22 cellular contexts compared by ENCODE assay signal in the genomic region with DNA sequence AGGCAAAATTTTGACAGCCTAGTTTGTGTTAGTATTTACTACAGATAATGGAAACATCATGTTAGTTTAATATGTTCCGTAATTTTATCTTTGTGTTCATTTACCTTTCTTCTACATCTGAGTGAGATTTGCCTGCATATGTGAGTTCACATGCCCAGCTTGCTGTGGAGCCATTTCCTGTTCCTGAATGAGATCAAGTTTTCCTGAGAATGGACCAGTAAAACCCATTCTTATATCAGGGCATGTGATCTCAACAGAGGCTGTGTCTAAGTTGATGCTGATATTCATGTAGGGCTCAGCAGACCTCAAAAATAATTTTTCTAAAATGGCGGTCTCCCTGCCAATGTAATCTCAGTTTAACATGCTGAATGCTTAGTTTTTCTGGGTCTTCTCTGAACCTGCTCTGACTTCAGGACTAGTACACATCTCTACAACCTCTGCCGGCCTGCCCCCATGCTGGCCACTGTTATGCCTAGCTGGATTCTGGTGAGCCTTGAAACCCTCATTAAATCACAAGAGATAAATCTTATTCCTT. TPM values are rescaled to one million over a fixed set of nuclear protein-coding genes. Genes with fewer than 3 reads are reported as not detected.
DNase-seq lines count a peak whose midpoint lies in the region; ATAC-seq and TF ChIP-seq lines count a peak whose summit lies in the region.
"Had no signal": no experiment of that assay in that cellular context is flagged by ENCODE, and none has a peak within 500 bp of the region (broad histone marks: within the 10 kb centered on the region; RNA-seq: fewer than 3 reads in every experiment).

No MANE protein-coding gene starts in this region.

- no peaks in the 10 kb centered on the region for H3K27me3 ChIP-seq in RWPE2 (ENCODE audit: insufficient read depth, poor library complexity, severe bottlenecking)
- no peaks in the 10 kb centered on the region for H3K27me3 ChIP-seq in left lung
- no peaks in the 10 kb centered on the region for H3K27me3 ChIP-seq in H9 (ENCODE audit: insufficient read depth, low read length)
- H3K27me3 ChIP-seq: MG63 had no signal

- no peak overlapping the region for H3K14ac ChIP-seq in H9 (ENCODE audit: insufficient read depth, low read length)

- H4K20me1 ChIP-seq in H9 (ENCODE audit: control insufficient read depth, insufficient read depth, insufficient read length), result no peaks in the 10 kb centered on the region

- H4K91ac ChIP-seq in H9 (ENCODE audit: insufficient read length, low read depth, low read length), result no peak overlapping the region

- no peaks in the 10 kb centered on the region for H3K9me3 ChIP-seq in RWPE2 (ENCODE audit: severe bottlenecking)
- H3K9me3 ChIP-seq in left lung, result no peaks in the 10 kb centered on the region
- H3K9me3 ChIP-seq in H9 (ENCODE audit: control insufficient read depth, low read depth, low read length), result no peaks in the 10 kb centered on the region
- H3K9me3 ChIP-seq: lower lobe of right lung, MG63, prostate gland had no signal

- peaks cover 4% of the 10 kb centered on the region for H3K36me3 Mint-ChIP-seq in activated CD4-positive, alpha-beta T cell treated with anti-CD3 and anti-CD28 coated beads, Interleukin-2, amount 10 ng/mL, durations not matched to agents 24 days and 14 days (ENCODE audit: low read depth)
- no peaks in the 10 kb centered on the region for H3K36me3 Mint-ChIP-seq in type B pancreatic cell
- no peaks in the 10 kb centered on the region; a peak in 1 of 7 replicates for H3K36me3 Mint-ChIP-seq in H9 (ENCODE audit: insufficient read depth in 1 of 3, low read depth in 3 of 3)
- H3K36me3 Mint-ChIP-seq: natural killer cell had no signal

- ATAC-seq in RWPE2 (ENCODE audit: low read depth) (no peak), left lung (no peak)
- ATAC-seq: activated CD8-positive, alpha-beta T cell treated with anti-CD3 and anti-CD28 coated beads, Interleukin-2, amount 10 ng/mL, durations not matched to agents 7 days and 5 days; lower lobe of right lung; natural killer cell had no signal

- TF ChIP-seq CTCF in RWPE2 (IDR thresholded peaks at IDR 0.05; ENCODE audit: poor library complexity, severe bottlenecking), result no peak
- TF ChIP-seq CTCF in epithelial cell of esophagus (IDR thresholded peaks at IDR 0.05; ENCODE audit: insufficient read depth, low read depth, low read length, missing control alignments), result no peak
- TF ChIP-seq CTCF in type B pancreatic cell (conservative IDR thresholded peaks at IDR 0.05), result no peak
- no peak for TF ChIP-seq CTCF in left lung (IDR thresholded peaks at IDR 0.05)
- TF ChIP-seq CTCF in H9 (conservative IDR thresholded peaks at IDR 0.05), result no peak

- peaks cover 16% of the 10 kb centered on the region for H3K27me3 Mint-ChIP-seq in activated CD4-positive, alpha-beta T cell treated with anti-CD3 and anti-CD28 coated beads, Interleukin-2, amount 10 ng/mL, durations not matched to agents 24 days and 14 days
- H3K27me3 Mint-ChIP-seq in type B pancreatic cell (no peaks in the 10 kb centered on the region), H9 (ENCODE audit: low read depth) (no peaks in the 10 kb centered on the region)

- H2BK12ac ChIP-seq in H9 (ENCODE audit: insufficient read length, low read depth, low read length), result no peak overlapping the region

- no peak overlapping the region for H4K8ac ChIP-seq in H9 (replicated peaks; ENCODE audit: insufficient read length, low read depth, low read length)

- H3K4me1 ChIP-seq in RWPE2 (ENCODE audit: insufficient read depth, poor library complexity, severe bottlenecking) (peaks cover 59% of the 10 kb centered on the region), left lung (peaks cover 0 to 16% of the 10 kb centered on the region in 2 donors), H9 (ENCODE audit: insufficient read depth, low read length) (peaks cover 7% of the 10 kb centered on the region)
- H3K4me1 ChIP-seq: prostate gland had no signal

- H3K18ac ChIP-seq in H9 (ENCODE audit: insufficient read length, low read depth, low read length), result no peak overlapping the region

- no peaks in the 10 kb centered on the region for H3K79me2 ChIP-seq in H9 (ENCODE audit: insufficient read depth, low read length)

- H3K79me1 ChIP-seq in H9 (ENCODE audit: insufficient read depth, low read depth, low read length, poor library complexity, severe bottlenecking), result no peaks in the 10 kb centered on the region

- H3K27ac ChIP-seq in RWPE2 (ENCODE audit: poor library complexity, severe bottlenecking) (peak overlapping the region; percentile 87), left lung (no peak overlapping the region), H9 (ENCODE audit: insufficient read length, low read depth, low read length) (no peak overlapping the region)
- H3K27ac ChIP-seq: C4-2B, lower lobe of right lung, prostate gland had no signal

- H3K4ac ChIP-seq in H9 (ENCODE audit: low read depth, low read length), result no peak overlapping the region

- H2AK5ac ChIP-seq in H9 (ENCODE audit: insufficient read length, low read length), result no peak overlapping the region

- H3K9ac ChIP-seq in H9 (ENCODE audit: extremely low read depth, insufficient read length, low read length), result no peak overlapping the region

- WGBS in H9 (ENCODE audit: extremely low coverage, insufficient read length, low lambda C conversion rate), result no CpG with 5 or more reads among the region's 3 CpGs

- H3K27ac Mint-ChIP-seq in activated CD4-positive, alpha-beta T cell treated with anti-CD3 and anti-CD28 coated beads, Interleukin-2, amount 10 ng/mL, durations not matched to agents 24 days and 14 days, result peak overlapping the region; percentile 13
- H3K27ac Mint-ChIP-seq in type B pancreatic cell (peak overlapping the region; percentile 91), H9 (no peak overlapping the region)
- H3K27ac Mint-ChIP-seq: activated CD8-positive, alpha-beta T cell treated with anti-CD3 and anti-CD28 coated beads, Interleukin-2, amount 10 ng/mL, durations not matched to agents 7 days and 5 days; HFFc6; natural killer cell had no signal

- no peak overlapping the region for H3K4me2 ChIP-seq in H9 (ENCODE audit: insufficient read depth, insufficient read length, low read length)

- H3K9me3 Mint-ChIP-seq in activated CD4-positive, alpha-beta T cell treated with anti-CD3 and anti-CD28 coated beads, Interleukin-2, amount 10 ng/mL, durations not matched to agents 24 days and 14 days, result peaks cover 3% of the 10 kb centered on the region
- no peaks in the 10 kb centered on the region for H3K9me3 Mint-ChIP-seq in type B pancreatic cell
- H3K9me3 Mint-ChIP-seq in H9, result no peaks in the 10 kb centered on the region
- H3K9me3 Mint-ChIP-seq: HFFc6, natural killer cell had no signal

- no peak overlapping the region for H2BK120ac ChIP-seq in H9 (ENCODE audit: low read depth, low read length, poor library complexity, severe bottlenecking)

- peak overlapping the region; percentile 57 for H3K4me3 Mint-ChIP-seq in activated CD4-positive, alpha-beta T cell treated with anti-CD3 and anti-CD28 coated beads, Interleukin-2, amount 10 ng/mL, durations not matched to agents 24 days and 14 days
- H3K4me3 Mint-ChIP-seq in type B pancreatic cell (peak overlapping the region; percentile 69), H9 (no peak overlapping the region; a peak in 1 of 5 replicates)
- H3K4me3 Mint-ChIP-seq: activated CD8-positive, alpha-beta T cell treated with anti-CD3 and anti-CD28 coated beads, Interleukin-2, amount 10 ng/mL, durations not matched to agents 7 days and 5 days; natural killer cell had no signal

- peaks cover 59% of the 10 kb centered on the region for H3K36me3 ChIP-seq in RWPE2 (ENCODE audit: low read depth)
- H3K36me3 ChIP-seq in left lung, result no peaks in the 10 kb centered on the region
- H3K36me3 ChIP-seq: lower lobe of right lung, prostate gland had no signal

- H3K4me1 Mint-ChIP-seq in activated CD4-positive, alpha-beta T cell treated with anti-CD3 and anti-CD28 coated beads, Interleukin-2, amount 10 ng/mL, durations not matched to agents 24 days and 14 days, result peaks cover 10% of the 10 kb centered on the region
- peaks cover 17% of the 10 kb centered on the region for H3K4me1 Mint-ChIP-seq in type B pancreatic cell (ENCODE audit: unreplicated experiment)
- H3K4me1 Mint-ChIP-seq in H9, result peaks cover 33 to 34% of the 10 kb centered on the region in 2 experiments

- no peak overlapping the region for H2BK5ac ChIP-seq in H9 (ENCODE audit: insufficient read length, low read length)

- no peak overlapping the region for H3T11ph ChIP-seq in H9 (ENCODE audit: low read length)

- H3K56ac ChIP-seq in H9 (ENCODE audit: insufficient read length, low read depth, low read length), result no peak overlapping the region

- no peaks in the 10 kb centered on the region for H3K23me2 ChIP-seq in H9 (ENCODE audit: insufficient read length, low read depth, low read length, poor library complexity, severe bottlenecking)

- no peak overlapping the region for H3K23ac ChIP-seq in H9 (ENCODE audit: insufficient read length, low read depth, low read length)

- intact Hi-C loops in activated CD4-positive, alpha-beta T cell treated with anti-CD3 and anti-CD28 coated beads, Interleukin-2, amount 10 ng/mL, durations not matched to agents 24 days and 14 days (cut with micrococcal nuclease), result loop anchor here (5.0 kb wide), 1 partner anchor 39 kb away; no protein-coding TSS in a partner anchor
- intact Hi-C loops in left lung (cut with DNase I), result no loop called here

- H2AFZ ChIP-seq in H9 (ENCODE audit: low read length), result no peak overlapping the region

- H2BK20ac ChIP-seq in H9 (ENCODE audit: low read depth, low read length, poor library complexity, severe bottlenecking), result no peak overlapping the region

- H4K5ac ChIP-seq in H9 (ENCODE audit: insufficient read length, low read depth, low read length), result no peak overlapping the region

- no peak overlapping the region for H2BK15ac ChIP-seq in H9 (ENCODE audit: low read depth, low read length)

- H3K4me3 ChIP-seq in RWPE2 (ENCODE audit: severe bottlenecking) (peak overlapping the region; percentile 45), epithelial cell of esophagus (ENCODE audit: low read length) (peak overlapping the region; percentile 80), left lung (peak overlapping the region in 1 of 2 donors; percentile 13)
- H3K4me3 ChIP-seq: lower lobe of right lung, prostate gland had no signal

- DNase-seq in activated CD4-positive, alpha-beta T cell treated with anti-CD3 and anti-CD28 coated beads, Interleukin-2, amount 10 ng/mL, durations not matched to agents 24 days and 14 days, result no peak
- DNase-seq in activated CD4-positive, alpha-beta T cell treated with anti-CD3 and anti-CD28 coated beads for 48 hours, result no peak
- DNase-seq in RWPE2 (ENCODE audit: low spot score), result no peak
- DNase-seq in epithelial cell of esophagus (ENCODE audit: low read depth), result peak; percentile 27
- no peak for DNase-seq in type B pancreatic cell (ENCODE audit: extremely low spot score, unreplicated experiment)
- DNase-seq in left lung, result no peak
- DNase-seq in GF-D8 (lab: John Stamatoyannopoulos, UW), result no peak
- no peak for DNase-seq in H9
- DNase-seq: activated CD8-positive, alpha-beta T cell treated with anti-CD3 and anti-CD28 coated beads, Interleukin-2, amount 10 ng/mL, durations not matched to agents 7 days and 5 days; amniotic stem cell; DMS79; HFFc6; lower lobe of right lung; MG63; natural killer cell; NCI-H187 treated with DMSO at 0.1 percent for 48 hours; NCI-H510A; trophoblast cell had no signal

RNA-seq across cellular contexts. Expression of a gene that starts 1.0 kb away (rescaled TPM):
- 9.4 and 10.2 TPM in 2 replicates for total RNA-seq in activated CD4-positive, alpha-beta T cell treated with anti-CD3 and anti-CD28 coated beads, Interleukin-2, amount 10 ng/mL, durations not matched to agents 24 days and 14 days
- total RNA-seq in type B pancreatic cell (ENCODE audit: low replicate concordance) (0.60 and 1.6 TPM in 2 replicates), left lung (1 to 10 TPM in 1 of 2 donors, under 1 TPM in 1; 0.50 to 2.0 TPM), H9 (2021) (0.35 and 0.39 TPM in 2 replicates)
- total RNA-seq: activated CD8-positive, alpha-beta T cell treated with anti-CD3 and anti-CD28 coated beads, Interleukin-2, amount 10 ng/mL, durations not matched to agents 7 days and 5 days; chondrocyte; SK-MEL-5 had no signal

RNA-seq across cellular contexts. Expression of a gene that starts 18.8 kb away (rescaled TPM):
- 17.8 and 17.9 TPM in 2 replicates for total RNA-seq in activated CD4-positive, alpha-beta T cell treated with anti-CD3 and anti-CD28 coated beads, Interleukin-2, amount 10 ng/mL, durations not matched to agents 24 days and 14 days
- total RNA-seq in type B pancreatic cell (ENCODE audit: low replicate concordance) (9.7 and 25.4 TPM in 2 replicates), left lung (1 to 10 TPM; 1.9 to 5.2 TPM), H9 (2021) (18.8 and 23.3 TPM in 2 replicates)

RNA-seq across cellular contexts. Expression of a gene that starts 53.3 kb away (rescaled TPM):
- 0.33 and 0.92 TPM in 2 replicates for total RNA-seq in activated CD4-positive, alpha-beta T cell treated with anti-CD3 and anti-CD28 coated beads, Interleukin-2, amount 10 ng/mL, durations not matched to agents 24 days and 14 days
- total RNA-seq in type B pancreatic cell (ENCODE audit: low replicate concordance) (0.46 and 0.76 TPM in 2 replicates), left lung (10 to 100 TPM in 1 of 2 donors, 1 to 10 TPM in 1; 2.5 to 38.1 TPM), H9 (2021) (not detected in 2 replicates)
- total RNA-seq: activated CD8-positive, alpha-beta T cell treated with anti-CD3 and anti-CD28 coated beads, Interleukin-2, amount 10 ng/mL, durations not matched to agents 7 days and 5 days; chondrocyte; prostate gland had no signal

Comparison
In these comparisons a context has a peak if more than half of its experiments do, and no peak if none do; other contexts are left out.
1. H3K27ac Mint-ChIP-seq: peak in activated CD4-positive, alpha-beta T cell treated with anti-CD3 and anti-CD28 coated beads, Interleukin-2, amount 10 ng/mL, durations not matched to agents 24 days and 14 days (single experiment) and type B pancreatic cell (single experiment); none in H9 (0 of 3).
2. H3K4me3 Mint-ChIP-seq: peak in activated CD4-positive, alpha-beta T cell treated with anti-CD3 and anti-CD28 coated beads, Interleukin-2, amount 10 ng/mL, durations not matched to agents 24 days and 14 days (single experiment) and type B pancreatic cell (single experiment); none in H9 (0 of 2).